Comparison of ENCODE assay signal across 15 cellular contexts in genomic region chr3:139586420-139587017, GRCh38. TPM values are rescaled to one million over a fixed set of nuclear protein-coding genes. Genes with fewer than 3 reads are reported as not detected.
A peak's percentile ranks its signal among the peaks of the same experiment; 100 is the strongest.
DNase-seq lines count a peak whose midpoint lies in the region; ATAC-seq and TF ChIP-seq lines count a peak whose summit lies in the region.
"Had no signal": no experiment of that assay in that cellular context is flagged by ENCODE, and none has a peak within 500 bp of the region (broad histone marks: within the 10 kb centered on the region; RNA-seq: fewer than 3 reads in every experiment).

No MANE protein-coding gene starts in this region.

- no peak for TF ChIP-seq CTCF in GM10248 (IDR thresholded peaks at IDR 0.05; ENCODE audit: control extremely low read depth, extremely low read depth, low read depth, missing control alignments)

- DNase-seq in GM10248 (ENCODE audit: extremely low spot score) (peak; percentile 35), Right ventricle myocardium inferior (ENCODE audit: missing footprints) (no peak), dedifferentiated amniotic fluid mesenchymal stem cell (ENCODE audit: extremely low spot score) (no peak), MV-4-11 (lab: John Stamatoyannopoulos, UW) (no peak)
- no peak for DNase-seq in effector CD8-positive, alpha-beta T cell (lab: John Stamatoyannopoulos, UW)
- DNase-seq: activated T-cell treated with anti-CD3 and anti-CD28 coated beads for 4 hours; effector CD4-positive, alpha-beta T cell; kidney glomerular epithelial cell; NCI-H1105; NCI-H524; SHP77 had no signal

- intact Hi-C loops in Right ventricle myocardium inferior (cut with DNase I): loop anchor here (10.0 kb wide), 2 partner anchors 88 to 348 kb away; partner anchors contain the start of genes CLSTN2 and NMNAT3

- peak; percentile 93 for ATAC-seq in GM19043 (IDR thresholded peaks at IDR 0.05; ENCODE audit: low read depth, unreplicated experiment)
- ATAC-seq in GM21723 (IDR thresholded peaks at IDR 0.05; ENCODE audit: unreplicated experiment): peak; percentile 95
- peak; percentile 75 for ATAC-seq in HG03135 (IDR thresholded peaks at IDR 0.05; ENCODE audit: unreplicated experiment)
- ATAC-seq in Right ventricle myocardium inferior: no peak

- CTCF ChIA-PET in GM10248 (lab: Yijun Ruan, JAX): interaction anchor here (1.2 to 2.3 kb wide), 2 partner anchors 10 to 43 kb away, joined by 3 to 6 read pairs; no protein-coding TSS in a partner anchor

- POLR2A ChIA-PET in GM10248 (lab: Yijun Ruan, JAX): no interaction called here

RNA-seq across cellular contexts. Expression of gene RBP1, which starts 47.0 kb away (rescaled TPM):
- total RNA-seq in Right ventricle myocardium inferior: 26.3 TPM
- total RNA-seq: HT-29 had no signal
